ENCODE assay signal across 8 cellular contexts in genomic region chr7:83936056-83936703, GRCh38.
DNase-seq lines count a peak whose midpoint lies in the region; ATAC-seq and TF ChIP-seq lines count a peak whose summit lies in the region.

No MANE protein-coding gene starts in this region.

- intact Hi-C loops in left cardiac atrium (cut with DNase I) = loop anchor here (2.0 to 10.0 kb wide), 3 partner anchors 1089 to 1616 kb away; no protein-coding TSS in a partner anchor

- peak; percentile 78 for DNase-seq in GM12865 (ENCODE audit: low read depth)
- peak; percentile 2 for DNase-seq in GOT3 (lab: John Stamatoyannopoulos, UW)
- DNase-seq in LHCN-M2 (ENCODE audit: low read depth) = peak; percentile 75
- DNase-seq in Peyer's patch = peak in 2 of 3 donors; percentile 34 to 74
- DNase-seq in activated naive CD8-positive, alpha-beta T cell treated with anti-CD3 and anti-CD28 coated beads, Interleukin-2, amount 10 ng/mL, durations not matched to agents 7 days and 5 days = peak; percentile 33
- DNase-seq in left cardiac atrium = peak; percentile 47
- DNase-seq in renal cortical epithelial cell (ENCODE audit: low read depth) = peak; percentile 71
- DNase-seq in germinal center (ENCODE audit: low spot score) = no peak

- no peaks in the 10 kb centered on the region for H3K4me1 ChIP-seq in Peyer's patch

- no peak for TF ChIP-seq POLR2A in Peyer's patch (IDR thresholded peaks at IDR 0.05)

- no peak overlapping the region for H3K4me3 ChIP-seq in GM12865 (ENCODE audit: low read depth, low read length)
- H3K4me3 ChIP-seq in Peyer's patch = no peak overlapping the region

- peak; percentile 52 for ATAC-seq in activated naive CD8-positive, alpha-beta T cell treated with anti-CD3 and anti-CD28 coated beads, Interleukin-2, amount 10 ng/mL, durations not matched to agents 7 days and 5 days (ENCODE audit: low read depth)
- peak; percentile 71 to 81 for ATAC-seq in left cardiac atrium

- H3K27me3 ChIP-seq in Peyer's patch = no peaks in the 10 kb centered on the region

- peaks cover 4% of the 10 kb centered on the region for H3K27me3 Mint-ChIP-seq in activated naive CD8-positive, alpha-beta T cell treated with anti-CD3 and anti-CD28 coated beads, Interleukin-2, amount 10 ng/mL, durations not matched to agents 7 days and 5 days

- H3K9me3 ChIP-seq in Peyer's patch = no peaks in the 10 kb centered on the region

- no peaks in the 10 kb centered on the region for H3K9me3 Mint-ChIP-seq in activated naive CD8-positive, alpha-beta T cell treated with anti-CD3 and anti-CD28 coated beads, Interleukin-2, amount 10 ng/mL, durations not matched to agents 7 days and 5 days

- H3K36me3 ChIP-seq in Peyer's patch = no peaks in the 10 kb centered on the region

- H3K4me3 Mint-ChIP-seq in activated naive CD8-positive, alpha-beta T cell treated with anti-CD3 and anti-CD28 coated beads, Interleukin-2, amount 10 ng/mL, durations not matched to agents 7 days and 5 days = no peak overlapping the region

- TF ChIP-seq CTCF in GM12865 (IDR thresholded peaks at IDR 0.05; ENCODE audit: insufficient read depth, low read depth, low read length, missing control alignments) (peak; percentile 78), Peyer's patch (IDR thresholded peaks at IDR 0.05) (peak in 5 of 6 experiments; percentile 35 to 68 (median 63))

- POLR2A ChIA-PET in activated naive CD8-positive, alpha-beta T cell treated with anti-CD3 and anti-CD28 coated beads, Interleukin-2, amount 10 ng/mL, durations not matched to agents 7 days and 5 days (lab: Charles Lee) = no interaction called here

- H3K27ac ChIP-seq in Peyer's patch = no peak overlapping the region

- H3K4me1 Mint-ChIP-seq in activated naive CD8-positive, alpha-beta T cell treated with anti-CD3 and anti-CD28 coated beads, Interleukin-2, amount 10 ng/mL, durations not matched to agents 7 days and 5 days = peaks cover 2% of the 10 kb centered on the region

- H3K36me3 Mint-ChIP-seq in activated naive CD8-positive, alpha-beta T cell treated with anti-CD3 and anti-CD28 coated beads, Interleukin-2, amount 10 ng/mL, durations not matched to agents 7 days and 5 days = no peaks in the 10 kb centered on the region

- no peak overlapping the region for H3K27ac Mint-ChIP-seq in activated naive CD8-positive, alpha-beta T cell treated with anti-CD3 and anti-CD28 coated beads, Interleukin-2, amount 10 ng/mL, durations not matched to agents 7 days and 5 days
